Comparison of ENCODE assay signal across 19 cellular contexts in the genomic region with DNA sequence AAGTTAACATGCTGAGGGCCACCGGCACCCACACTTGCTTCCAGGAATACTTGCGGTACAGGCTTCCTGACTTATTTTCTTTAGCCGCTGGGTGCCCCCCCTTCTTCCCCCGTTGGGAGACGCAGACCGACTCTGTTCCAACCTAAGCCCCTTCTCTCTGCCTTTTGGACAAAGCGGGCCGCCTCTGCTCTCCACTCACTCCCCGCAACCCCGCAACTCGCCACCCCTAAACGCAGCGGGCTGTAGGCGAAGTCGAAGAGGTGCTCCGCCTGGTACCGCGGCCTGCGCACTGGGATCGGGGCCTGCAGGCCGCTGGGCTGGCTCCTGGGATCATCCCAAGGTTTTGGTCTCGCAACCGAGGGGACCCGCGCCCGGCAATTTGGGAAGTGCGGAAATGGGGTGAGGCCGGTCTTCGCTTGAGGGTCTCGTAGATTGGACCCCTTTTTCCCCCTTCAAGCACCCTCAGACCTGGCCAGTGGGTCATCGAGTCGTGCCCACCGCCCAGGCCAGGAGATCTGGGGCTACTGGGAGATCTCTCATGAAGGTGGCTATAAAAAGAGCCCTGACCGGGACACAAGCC. TPM values are rescaled to one million over a fixed set of nuclear protein-coding genes. Genes with fewer than 3 reads are reported as not detected.
DNase-seq lines count a peak whose midpoint lies in the region; ATAC-seq and TF ChIP-seq lines count a peak whose summit lies in the region.
"Had no signal": no experiment of that assay in that cellular context is flagged by ENCODE, and none has a peak within 500 bp of the region (broad histone marks: within the 10 kb centered on the region; RNA-seq: fewer than 3 reads in every experiment).

No MANE protein-coding gene starts in this region.

- no peak overlapping the region for H3K9ac ChIP-seq in neural progenitor cell
- H3K9ac ChIP-seq: KMS-11 had no signal

- H3K27me3 Mint-ChIP-seq in neural progenitor cell (ENCODE audit: insufficient read depth, low read depth), result peaks cover 80% of the 10 kb centered on the region

- intact Hi-C loops in cardiac septum (cut with DNase I), result loop anchor here (5.0 kb wide), 1 partner anchor 472 kb away; no protein-coding TSS in a partner anchor

- peak overlapping the region; percentile 71 to 97 (median 94) for H3K27ac ChIP-seq in gastroesophageal sphincter
- no peak overlapping the region for H3K27ac ChIP-seq in neural progenitor cell
- no peak overlapping the region for H3K27ac ChIP-seq in tibial nerve
- H3K27ac ChIP-seq: epithelial cell of prostate, KMS-11, right lobe of liver had no signal

- H3K4me1 ChIP-seq in gastroesophageal sphincter, result peaks cover 0 to 95% (median 21%) of the 10 kb centered on the region in 3 donors
- H3K4me1 ChIP-seq in neural progenitor cell, result peaks cover 33% of the 10 kb centered on the region
- H3K4me1 ChIP-seq in tibial nerve, result peaks cover 0 to 73% (median 19%) of the 10 kb centered on the region in 4 donors

- TF ChIP-seq EP300 in gastroesophageal sphincter (IDR thresholded peaks at IDR 0.05) (no peak), tibial nerve (IDR thresholded peaks at IDR 0.05) (no peak)

- H3K36me3 ChIP-seq in gastroesophageal sphincter (no peaks in the 10 kb centered on the region), neural progenitor cell (no peaks in the 10 kb centered on the region), tibial nerve (no peaks in the 10 kb centered on the region)
- H3K36me3 ChIP-seq: right lobe of liver had no signal

- H3K4me3 ChIP-seq in WI38 (ENCODE audit: low read depth, low read length), result peak overlapping the region; percentile 68
- peak overlapping the region; percentile 21 to 85 for H3K4me3 ChIP-seq in gastroesophageal sphincter
- no peak overlapping the region for H3K4me3 ChIP-seq in neural progenitor cell
- no peak overlapping the region for H3K4me3 ChIP-seq in tibial nerve
- H3K4me3 ChIP-seq: right lobe of liver had no signal

- H3K79me2 ChIP-seq in neural progenitor cell (ENCODE audit: low read depth), result no peaks in the 10 kb centered on the region

- in situ Hi-C loops in GM13977 (cut with MboI; ENCODE audit: low pct_unique_long_range_greater_than_20kb, low sequenced_read_pairs, unreplicated experiment), result loop anchor here (10.0 to 25.0 kb wide), 2 partner anchors 590 to 797 kb away; no protein-coding TSS in a partner anchor

- WGBS in gastroesophageal sphincter (ENCODE audit: low coverage in 1 of 2), 2 donors, result 0 to 60% methylated on average over 1 to 2 of the region's 34 CpGs
- WGBS in tibial nerve, 2 donors, result 13 to 14% methylated on average over 32 to 34 of the region's 34 CpGs

- H3K4me2 ChIP-seq in neural progenitor cell, result no peak overlapping the region
- H3K4me2 ChIP-seq: KMS-11 had no signal

- peaks cover 19% of the 10 kb centered on the region for H3F3A ChIP-seq in neural progenitor cell (ENCODE audit: low read depth)

- no peaks in the 10 kb centered on the region for H3K36me3 Mint-ChIP-seq in neural progenitor cell

- TF ChIP-seq CTCF in GM13977 (IDR thresholded peaks at IDR 0.05; ENCODE audit: extremely low read depth, insufficient read depth, missing control alignments), result no peak
- no peak for TF ChIP-seq CTCF in WI38 (IDR thresholded peaks at IDR 0.05; ENCODE audit: low read depth, low read length)
- TF ChIP-seq CTCF in gastroesophageal sphincter (IDR thresholded peaks at IDR 0.05), result no peak
- TF ChIP-seq CTCF in neural progenitor cell (IDR thresholded peaks at IDR 0.05), result no peak
- no peak for TF ChIP-seq CTCF in tibial nerve (IDR thresholded peaks at IDR 0.05)

- peak; percentile 36 for DNase-seq in GM13977 (ENCODE audit: low spot score)
- DNase-seq in neural progenitor cell (ENCODE audit: low spot score), result peak; percentile 35
- no peak for DNase-seq in dermis blood vessel endothelial cell
- DNase-seq in tibial nerve (ENCODE audit: low spot score in 2 of 2), result no peak
- DNase-seq in cardiac septum (ENCODE audit: low spot score), result no peak
- DNase-seq: activated naive CD4-positive, alpha-beta T cell; aorta; head of caudate nucleus; NCI-H1048; NCI-H2107; NCI-H524; SHP77; T-helper 2 cell had no signal

- H3K27me3 ChIP-seq in gastroesophageal sphincter (peaks cover 62% of the 10 kb centered on the region), neural progenitor cell (peaks cover 100% of the 10 kb centered on the region), tibial nerve (peaks cover 0 to 97% of the 10 kb centered on the region in 2 donors)

- ATAC-seq in gastroesophageal sphincter (no peak), GM19463 (IDR thresholded peaks at IDR 0.05; ENCODE audit: unreplicated experiment) (no peak)
- ATAC-seq: right lobe of liver had no signal

- H3K4me1 Mint-ChIP-seq in neural progenitor cell, result peaks cover 21% of the 10 kb centered on the region

- no peak overlapping the region for H2AFZ ChIP-seq in neural progenitor cell (replicated peaks)

- TF ChIP-seq POLR2A in gastroesophageal sphincter (IDR thresholded peaks at IDR 0.05), result no peak
- TF ChIP-seq POLR2A in tibial nerve (IDR thresholded peaks at IDR 0.05), result no peak

- H3K27ac Mint-ChIP-seq in neural progenitor cell, result no peak overlapping the region

- no peak overlapping the region for H3K4me3 Mint-ChIP-seq in neural progenitor cell

- H3K9me3 ChIP-seq in gastroesophageal sphincter, result no peaks in the 10 kb centered on the region
- no peaks in the 10 kb centered on the region for H3K9me3 ChIP-seq in neural progenitor cell (ENCODE audit: low read depth)
- H3K9me3 ChIP-seq in tibial nerve, result no peaks in the 10 kb centered on the region
- H3K9me3 ChIP-seq: right lobe of liver had no signal

- peaks cover 94% of the 10 kb centered on the region for H4K20me1 ChIP-seq in neural progenitor cell (ENCODE audit: low read depth)

- no peaks in the 10 kb centered on the region for H3K9me3 Mint-ChIP-seq in neural progenitor cell

RNA-seq across cellular contexts. Expression of gene FOXF2, which starts 4.7 kb away (rescaled TPM):
- 100 to 1,000 TPM in 2 of 4 donors, 10 to 100 TPM in 2; 41.7 to 154 (median 91.9) TPM for total RNA-seq in gastroesophageal sphincter
- total RNA-seq in neural progenitor cell (ENCODE audit: low replicate concordance), result not detected in 2 replicates
- total RNA-seq in dermis blood vessel endothelial cell, result not detected in 2 replicates
- 1 to 10 TPM in 2 of 4 donors, under 1 TPM in 2; 0.21 to 2.4 (median 0.71) TPM for total RNA-seq in tibial nerve
- 0.43 TPM for total RNA-seq in cardiac septum

Comparison
In these comparisons a context has a peak if more than half of its experiments do, and no peak if none do; other contexts are left out.
1. DNase-seq: peak in GM13977 (single experiment) and neural progenitor cell (single experiment); none in dermis blood vessel endothelial cell (single experiment), tibial nerve (0 of 2) and cardiac septum (single experiment).
2. H3K4me3 ChIP-seq: peak in WI38 (single experiment) and gastroesophageal sphincter (2 of 2); none in neural progenitor cell (single experiment) and tibial nerve (0 of 4).
3. H3K27ac ChIP-seq: peak in gastroesophageal sphincter (4 of 4); none in neural progenitor cell (single experiment) and tibial nerve (0 of 4).
4. RNA of gene FOXF2, which starts 4.7 kb away (total RNA-seq): 41.7 to 154 TPM in gastroesophageal sphincter; 0.21 to 2.4 TPM in tibial nerve, 0.43 TPM in cardiac septum (single experiment), not detected in neural progenitor cell and not detected in dermis blood vessel endothelial cell; every median in the first group is over 10 times any median in the second.